1 cellular context compared by ENCODE assay signal in genomic region chr6:3454206-3455016, GRCh38.
TF ChIP-seq lines count a peak whose summit lies in the region.

No MANE protein-coding gene starts in this region.

TF ChIP-seq in GM12878, 131 proteins besides CTCF, POLR2A, EP300 and RAD21 (continued from another document):
- no peak for TF ChIP-seq ELK1 (IDR thresholded peaks at IDR 0.05; ENCODE audit: low read depth, low read length)
- TF ChIP-seq NBN (IDR thresholded peaks at IDR 0.05), result no peak
- no peak for TF ChIP-seq HCFC1 (IDR thresholded peaks at IDR 0.05; ENCODE audit: low read length)
- no peak for TF ChIP-seq BMI1 (IDR thresholded peaks at IDR 0.05; ENCODE audit: borderline replicate concordance)
